1 cellular context compared by ENCODE assay signal in genomic region chr2:102027036-102027702, GRCh38.
TF ChIP-seq lines count a peak whose summit lies in the region.

No MANE protein-coding gene starts in this region.

TF ChIP-seq in HepG2, 621 proteins besides CTCF, POLR2A, EP300 and RAD21 (continued from another document):
- no peak for TF ChIP-seq MLXIP (CRISPR knock-in tag; IDR thresholded peaks at IDR 0.05; ENCODE audit: borderline replicate concordance)
- TF ChIP-seq POLR2G (IDR thresholded peaks at IDR 0.05; ENCODE audit: low read depth, low read length) = peak; percentile 40; the same call in 1 of the 2 replicates
- no peak for TF ChIP-seq ZBTB10 (CRISPR knock-in tag; IDR thresholded peaks at IDR 0.05; ENCODE audit: borderline replicate concordance)
- peak; percentile 9; the same call in 1 of the 2 replicates for TF ChIP-seq ZNF580 (CRISPR knock-in tag; IDR thresholded peaks at IDR 0.05; ENCODE audit: borderline replicate concordance, low read depth)
- no peak for TF ChIP-seq NAIF1 (CRISPR knock-in tag; IDR thresholded peaks at IDR 0.05; ENCODE audit: borderline replicate concordance)
- TF ChIP-seq ELF1 (CRISPR knock-in tag; IDR thresholded peaks at IDR 0.05) = no peak
- TF ChIP-seq MLX (CRISPR knock-in tag; IDR thresholded peaks at IDR 0.05) = no peak
- TF ChIP-seq SMYD3 (CRISPR knock-in tag; IDR thresholded peaks at IDR 0.05) = 0 out of 2 replicates have a peak, but pooled peaks have one; percentile 17
- TF ChIP-seq SATB2 (CRISPR knock-in tag; IDR thresholded peaks at IDR 0.05) = no peak
- peak; percentile 76 for TF ChIP-seq ZNF292 (CRISPR knock-in tag; IDR thresholded peaks at IDR 0.05; ENCODE audit: borderline replicate concordance, low read depth)
- TF ChIP-seq MEIS1 (CRISPR knock-in tag; IDR thresholded peaks at IDR 0.05; ENCODE audit: borderline replicate concordance) = no peak
- TF ChIP-seq CCDC6 (CRISPR knock-in tag; IDR thresholded peaks at IDR 0.05) = no peak
- TF ChIP-seq AKNA (CRISPR knock-in tag; IDR thresholded peaks at IDR 0.05; ENCODE audit: borderline replicate concordance) = no peak
- TF ChIP-seq ZNF598 (CRISPR knock-in tag; IDR thresholded peaks at IDR 0.05; ENCODE audit: borderline replicate concordance) = no peak
- TF ChIP-seq GTF3A (CRISPR knock-in tag; conservative IDR thresholded peaks at IDR 0.05) = no peak
- TF ChIP-seq RBM22 (optimal IDR thresholded peaks at IDR 0.05; ENCODE audit: low read length) = no peak
- no peak; the same call in 1 of the 2 replicates for TF ChIP-seq POGZ (CRISPR knock-in tag; IDR thresholded peaks at IDR 0.05)
- no peak for TF ChIP-seq HNRNPLL (IDR thresholded peaks at IDR 0.05; ENCODE audit: low read depth, low read length, poor library complexity, severe bottlenecking)
- 0 out of 2 replicates have a peak, but pooled peaks have one; percentile 37 for TF ChIP-seq ZMYM4 (CRISPR knock-in tag; IDR thresholded peaks at IDR 0.05)
- no peak for TF ChIP-seq ZNF101 (CRISPR knock-in tag; IDR thresholded peaks at IDR 0.05; ENCODE audit: borderline replicate concordance, low read depth)
- TF ChIP-seq ZNF644 (CRISPR knock-in tag; IDR thresholded peaks at IDR 0.05; ENCODE audit: low read depth) = no peak
- no peak for TF ChIP-seq CEBPZ (IDR thresholded peaks at IDR 0.05; ENCODE audit: low read length)
- no peak for TF ChIP-seq SRSF1 (optimal IDR thresholded peaks at IDR 0.05; ENCODE audit: low read depth, low read length)
- TF ChIP-seq ZNF501 (CRISPR knock-in tag; IDR thresholded peaks at IDR 0.05) = 0 out of 2 replicates have a peak, but pooled peaks have one; percentile 13
